Comparison of ENCODE assay signal across 7 cellular contexts in the genomic region with DNA sequence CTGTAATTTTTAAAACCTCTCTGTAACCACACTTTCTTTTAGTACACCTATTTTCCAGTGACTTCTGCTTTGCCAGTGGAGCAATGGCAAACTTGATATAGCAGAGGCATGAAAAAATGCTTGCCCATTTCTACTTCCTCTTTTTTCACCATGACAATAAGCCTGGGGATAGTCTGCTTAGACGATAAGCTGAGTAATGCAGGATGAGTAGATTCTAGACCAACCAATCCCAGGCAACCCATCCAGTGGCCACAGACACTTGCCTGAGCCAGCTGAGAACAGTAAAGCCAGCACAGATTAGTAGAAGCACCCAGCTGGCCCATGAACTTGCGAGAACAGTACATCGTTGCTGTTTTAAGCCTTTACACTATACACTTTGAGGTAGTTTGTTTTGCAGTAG.
A peak's percentile ranks its signal among the peaks of the same experiment; 100 is the strongest.
DNase-seq lines count a peak whose midpoint lies in the region; ATAC-seq lines count a peak whose summit lies in the region.

No MANE protein-coding gene starts in this region.

- ATAC-seq in GM19351 (IDR thresholded peaks at IDR 0.05; ENCODE audit: unreplicated experiment) = peak; percentile 88
- ATAC-seq in HG03060 (IDR thresholded peaks at IDR 0.05; ENCODE audit: low read depth, unreplicated experiment) = peak; percentile 87

- DNase-seq in RKO (ENCODE audit: low spot score) (peak; percentile 35), midbrain (lab: John Stamatoyannopoulos, UW) (peak; percentile 5), caudate nucleus (lab: John Stamatoyannopoulos, UW) (no peak), HuH-7 (ENCODE audit: low spot score) (no peak), foreskin melanocyte (no peak)

- H3K27ac ChIP-seq in caudate nucleus (ENCODE audit: low read depth, low read length) = no peak overlapping the region

Comparison
In these comparisons a context has a peak if more than half of its experiments do, and no peak if none do; other contexts are left out.
1. DNase-seq: peak in RKO (single experiment) and midbrain (single experiment); none in caudate nucleus (0 of 61), HuH-7 (single experiment) and foreskin melanocyte (single experiment).